Comparison of ENCODE assay signal across 18 cellular contexts in genomic region chr11:75969626-75970308, GRCh38.
A peak's percentile ranks its signal among the peaks of the same experiment; 100 is the strongest.
DNase-seq lines count a peak whose midpoint lies in the region; ATAC-seq and TF ChIP-seq lines count a peak whose summit lies in the region.
"Had no signal": no experiment of that assay in that cellular context is flagged by ENCODE, and none has a peak within 500 bp of the region (broad histone marks: within the 10 kb centered on the region; RNA-seq: fewer than 3 reads in every experiment).

No MANE protein-coding gene starts in this region.

- H3K36me3 ChIP-seq in GM23248 (ENCODE audit: low read depth) (no peaks in the 10 kb centered on the region), esophagus muscularis mucosa (no peaks in the 10 kb centered on the region)
- H3K36me3 ChIP-seq: thoracic aorta had no signal

- no peaks in the 10 kb centered on the region for H3K9me2 ChIP-seq in GM23248 (ENCODE audit: insufficient read depth)

- peak overlapping the region; percentile 55 for H3K4me2 ChIP-seq in GM23248 (ENCODE audit: unreplicated experiment)
- H3K4me2 ChIP-seq: A549 had no signal

- H3K9ac ChIP-seq in GM23248: peak overlapping the region; percentile 49

- H3K27ac ChIP-seq in GM23248 (peak overlapping the region; percentile 82), esophagus muscularis mucosa (replicated peaks in 1 of 4) (no peak overlapping the region)
- H3K27ac ChIP-seq: A549, thoracic aorta had no signal

- TF ChIP-seq CTCF in AG04449 (IDR thresholded peaks at IDR 0.05; ENCODE audit: insufficient read depth, low read length, missing control alignments): no peak
- TF ChIP-seq CTCF in activated B cell treated with CpG ODN at 0.5 μM for 24 hours (IDR thresholded peaks at IDR 0.05): no peak
- no peak for TF ChIP-seq CTCF in fibroblast of villous mesenchyme (IDR thresholded peaks at IDR 0.05; ENCODE audit: insufficient read depth, low read depth, low read length)
- no peak for TF ChIP-seq CTCF in esophagus muscularis mucosa (IDR thresholded peaks at IDR 0.05)
- TF ChIP-seq CTCF in GM20000 (IDR thresholded peaks at IDR 0.05; ENCODE audit: extremely low read depth, missing control alignments): no peak

- peak overlapping the region; percentile 13 for H3K27ac Mint-ChIP-seq in activated B cell treated with CpG ODN at 0.5 μM for 24 hours
- H3K27ac Mint-ChIP-seq: nephron had no signal

- no peak for TF ChIP-seq EP300 in esophagus muscularis mucosa (IDR thresholded peaks at IDR 0.05)

- H3K27me3 Mint-ChIP-seq in activated B cell treated with CpG ODN at 0.5 μM for 24 hours: no peaks in the 10 kb centered on the region

- intact Hi-C loops in activated B cell treated with CpG ODN at 0.5 μM for 24 hours (cut with micrococcal nuclease): no loop called here
- intact Hi-C loops in esophagus muscularis mucosa (cut with DNase I): no loop called here

- H3K79me2 ChIP-seq in GM23248 (ENCODE audit: insufficient read depth): peaks cover 34% of the 10 kb centered on the region

- DNase-seq in AG04449 (ENCODE audit: low read depth, low spot score): peak; percentile 65
- DNase-seq in GM23248: peak; percentile 98
- DNase-seq in activated B cell treated with CpG ODN at 0.5 μM for 24 hours: no peak
- DNase-seq in fibroblast of villous mesenchyme (ENCODE audit: low read depth): peak; percentile 69
- no peak for DNase-seq in esophagus muscularis mucosa (ENCODE audit: extremely low spot score)
- no peak for DNase-seq in cerebellar nuclear complex (lab: John Stamatoyannopoulos, UW)
- DNase-seq in GM20000 (ENCODE audit: low spot score): no peak
- DNase-seq: activated CD8-positive, alpha-beta memory T cell treated with anti-CD3 and anti-CD28 coated beads for 24 hours; dermis blood vessel endothelial cell; DMS153; KBM-7; NCI-H1417; NCI-H345 had no signal

- H3K4me3 Mint-ChIP-seq in activated B cell treated with CpG ODN at 0.5 μM for 24 hours: no peak overlapping the region
- H3K4me3 Mint-ChIP-seq: nephron had no signal

- peaks cover 47% of the 10 kb centered on the region for H3F3A ChIP-seq in GM23248 (ENCODE audit: insufficient read depth)

- H3K27me3 ChIP-seq in GM23248 (replicated peaks; ENCODE audit: insufficient read depth): no peaks in the 10 kb centered on the region
- no peaks in the 10 kb centered on the region for H3K27me3 ChIP-seq in esophagus muscularis mucosa

- TF ChIP-seq POLR2A in esophagus muscularis mucosa (IDR thresholded peaks at IDR 0.05; ENCODE audit: low read depth): no peak

- H3K4me1 ChIP-seq in GM23248 (ENCODE audit: insufficient read depth) (peaks cover 37% of the 10 kb centered on the region), esophagus muscularis mucosa (peaks cover 5 to 10% (median 6%) of the 10 kb centered on the region in 4 donors)

- H3K9me3 ChIP-seq in GM23248 (ENCODE audit: low read depth) (no peaks in the 10 kb centered on the region), esophagus muscularis mucosa (peaks cover 0 to 5% (median 0%) of the 10 kb centered on the region in 4 donors)
- H3K9me3 ChIP-seq: thoracic aorta had no signal

- peaks cover 57% of the 10 kb centered on the region for H3K36me3 Mint-ChIP-seq in activated B cell treated with CpG ODN at 0.5 μM for 24 hours (ENCODE audit: low read depth)

- peaks cover 9% of the 10 kb centered on the region for H3K9me3 Mint-ChIP-seq in activated B cell treated with CpG ODN at 0.5 μM for 24 hours

- POLR2A ChIA-PET in AG04449 (lab: Yijun Ruan, JAX) (no interaction called here), activated B cell treated with CpG ODN at 0.5 μM for 24 hours (lab: Charles Lee) (no interaction called here)

- in situ Hi-C loops in GM23248 (cut with MboI): no loop called here

- H4K20me1 ChIP-seq in GM23248 (ENCODE audit: insufficient read depth): no peaks in the 10 kb centered on the region

- H2AFZ ChIP-seq in GM23248: no peak overlapping the region

- H3K4me1 Mint-ChIP-seq in activated B cell treated with CpG ODN at 0.5 μM for 24 hours: peaks cover 47% of the 10 kb centered on the region

- CTCF ChIA-PET in AG04449 (lab: Yijun Ruan, JAX): no interaction called here
- CTCF ChIA-PET in activated B cell treated with CpG ODN at 0.5 μM for 24 hours (lab: Charles Lee): no interaction called here

- WGBS in GM23248 (ENCODE audit: low coverage in 1 of 2, low lambda C conversion rate in 2 of 2, missing lambda C conversion rate in 2 of 2), 2 experiments: 20 to 23% methylated on average over 5 of the region's 5 CpGs
- 63% methylated on average over 5 of the region's 5 CpGs for WGBS in esophagus muscularis mucosa

- ATAC-seq in activated B cell treated with CpG ODN at 0.5 μM for 24 hours (ENCODE audit: low read depth): no peak
- ATAC-seq in GM21515 (IDR thresholded peaks at IDR 0.05; ENCODE audit: unreplicated experiment): no peak
- ATAC-seq: A549, esophagus mucosa had no signal

- H3K4me3 ChIP-seq in AG04449 (ENCODE audit: low read depth, low read length) (no peak overlapping the region), GM23248 (peak overlapping the region; percentile 36), fibroblast of villous mesenchyme (ENCODE audit: low read depth, low read length) (no peak overlapping the region), esophagus muscularis mucosa (no peak overlapping the region)
- H3K4me3 ChIP-seq: A549, thoracic aorta had no signal

Comparison
In these comparisons a context has a peak if more than half of its experiments do, and no peak if none do; other contexts are left out.
1. DNase-seq: peak in AG04449 (single experiment), GM23248 (single experiment) and fibroblast of villous mesenchyme (single experiment); none in activated B cell treated with CpG ODN at 0.5 μM for 24 hours (single experiment), esophagus muscularis mucosa (single experiment), cerebellar nuclear complex (0 of 2) and GM20000 (single experiment).